In the genomic region with DNA sequence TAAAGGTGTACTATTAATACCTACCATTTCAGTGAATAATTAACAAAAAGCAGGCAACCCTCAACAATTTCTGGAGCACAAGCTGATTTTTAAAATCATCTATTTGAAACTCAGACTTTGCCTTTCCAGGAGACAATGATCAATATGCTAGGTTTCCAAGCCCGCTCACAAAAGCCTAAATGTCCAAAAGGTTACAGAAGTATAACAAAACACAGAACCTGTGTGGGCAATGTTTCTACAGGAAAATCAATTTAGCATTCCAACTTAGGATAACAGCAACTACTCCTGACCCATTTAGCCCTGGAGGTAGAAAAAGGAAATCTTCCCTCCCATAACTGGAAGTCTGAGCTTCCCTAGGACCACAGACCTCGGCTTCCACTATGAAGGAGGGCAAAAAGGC, we compare ENCODE assay signal across 1 cellular context.
TF ChIP-seq lines count a peak whose summit lies in the region.

No MANE protein-coding gene starts in this region.

TF ChIP-seq in K562, 482 proteins besides CTCF, POLR2A, EP300 and RAD21:
- TF ChIP-seq LARP7 (IDR thresholded peaks at IDR 0.05) (no peak), KAT2B (IDR thresholded peaks at IDR 0.05; ENCODE audit: low read depth, low read length) (no peak), PTRF (tag; IDR thresholded peaks at IDR 0.05) (no peak), ZNF57 (CRISPR knock-in tag; IDR thresholded peaks at IDR 0.05) (no peak), NCOA1 (IDR thresholded peaks at IDR 0.05; ENCODE audit: low read depth) (no peak), KDM4B (IDR thresholded peaks at IDR 0.05; ENCODE audit: borderline replicate concordance in 2 of 2, low read depth in 1 of 2) (no peak), SRSF3 (IDR thresholded peaks at IDR 0.05; ENCODE audit: insufficient read depth, low read length) (no peak), ZNF263 (CRISPR knock-in tag; IDR thresholded peaks at IDR 0.05; ENCODE audit: borderline replicate concordance) (no peak), ZNF146 (CRISPR knock-in tag; IDR thresholded peaks at IDR 0.05; ENCODE audit: unreplicated experiment) (no peak)
- TF ChIP-seq, protein P1, sequence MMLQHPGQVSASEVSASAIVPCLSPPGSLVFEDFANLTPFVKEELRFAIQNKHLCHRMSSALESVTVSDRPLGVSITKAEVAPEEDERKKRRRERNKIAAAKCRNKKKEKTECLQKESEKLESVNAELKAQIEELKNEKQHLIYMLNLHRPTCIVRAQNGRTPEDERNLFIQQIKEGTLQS (IDR thresholded peaks at IDR 0.05) = no peak
- TF ChIP-seq, protein P1 (CRISPR knock-in tag; conservative IDR thresholded peaks at IDR 0.05) = no peak
- TF ChIP-seq, protein P2, sequence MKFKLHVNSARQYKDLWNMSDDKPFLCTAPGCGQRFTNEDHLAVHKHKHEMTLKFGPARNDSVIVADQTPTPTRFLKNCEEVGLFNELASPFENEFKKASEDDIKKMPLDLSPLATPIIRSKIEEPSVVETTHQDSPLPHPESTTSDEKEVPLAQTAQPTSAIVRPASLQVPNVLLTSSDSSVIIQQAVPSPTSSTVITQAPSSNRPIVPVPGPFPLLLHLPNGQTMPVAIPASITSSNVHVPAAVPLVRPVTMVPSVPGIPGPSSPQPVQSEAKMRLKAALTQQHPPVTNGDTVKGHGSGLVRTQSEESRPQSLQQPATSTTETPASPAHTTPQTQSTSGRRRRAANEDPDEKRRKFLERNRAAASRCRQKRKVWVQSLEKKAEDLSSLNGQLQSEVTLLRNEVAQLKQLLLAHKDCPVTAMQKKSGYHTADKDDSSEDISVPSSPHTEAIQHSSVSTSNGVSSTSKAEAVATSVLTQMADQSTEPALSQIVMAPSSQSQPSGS (CRISPR knock-in tag; IDR thresholded peaks at IDR 0.05) = no peak
- TF ChIP-seq, protein P3, sequence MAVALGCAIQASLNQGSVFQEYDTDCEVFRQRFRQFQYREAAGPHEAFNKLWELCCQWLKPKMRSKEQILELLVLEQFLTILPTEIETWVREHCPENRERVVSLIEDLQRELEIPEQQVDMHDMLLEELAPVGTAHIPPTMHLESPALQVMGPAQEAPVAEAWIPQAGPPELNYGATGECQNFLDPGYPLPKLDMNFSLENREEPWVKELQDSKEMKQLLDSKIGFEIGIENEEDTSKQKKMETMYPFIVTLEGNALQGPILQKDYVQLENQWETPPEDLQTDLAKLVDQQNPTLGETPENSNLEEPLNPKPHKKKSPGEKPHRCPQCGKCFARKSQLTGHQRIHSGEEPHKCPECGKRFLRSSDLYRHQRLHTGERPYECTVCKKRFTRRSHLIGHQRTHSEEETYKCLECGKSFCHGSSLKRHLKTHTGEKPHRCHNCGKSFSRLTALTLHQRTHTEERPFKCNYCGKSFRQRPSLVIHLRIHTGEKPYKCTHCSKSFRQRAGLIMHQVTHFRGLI (CRISPR knock-in tag; IDR thresholded peaks at IDR 0.05) = no peak
